Comparison of ENCODE assay signal across 12 cellular contexts in the genomic region with DNA sequence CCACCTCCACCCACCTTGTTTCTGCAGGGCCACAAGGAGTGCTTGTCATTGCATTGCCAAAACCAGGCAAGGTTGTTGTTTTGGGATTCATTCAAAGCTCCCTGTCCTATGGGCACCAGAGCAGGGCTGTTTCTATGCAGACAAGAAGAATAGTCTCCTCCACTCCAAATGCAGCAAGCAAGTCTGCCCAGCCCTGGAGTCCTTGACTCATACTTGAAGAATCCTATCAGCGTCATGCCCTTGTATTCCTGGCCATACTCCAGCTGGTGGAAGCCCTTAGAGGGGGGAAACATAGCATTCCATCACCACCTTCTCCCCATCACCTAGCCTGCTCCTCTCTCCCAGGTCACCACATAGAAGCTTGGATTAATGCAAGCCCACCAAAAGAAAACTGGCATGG.
DNase-seq lines count a peak whose midpoint lies in the region; ATAC-seq, FAIRE-seq and TF ChIP-seq lines count a peak whose summit lies in the region.
"Had no signal": no experiment of that assay in that cellular context is flagged by ENCODE, and none has a peak within 500 bp of the region (broad histone marks: within the 10 kb centered on the region; RNA-seq: fewer than 3 reads in every experiment).

No MANE protein-coding gene starts in this region.

- H3K4me2 ChIP-seq in smooth muscle cell, result peak overlapping the region; percentile 20

- intact Hi-C loops in posterior vena cava (cut with DNase I), result no loop called here

- no peaks in the 10 kb centered on the region for H3K79me2 ChIP-seq in smooth muscle cell (ENCODE audit: low read depth)

- no peak overlapping the region for H3K4me3 ChIP-seq in smooth muscle cell
- H3K4me3 ChIP-seq: tibial artery had no signal

- DNase-seq in NCI-H2196 (lab: John Stamatoyannopoulos, UW; ENCODE audit: unreplicated experiment), result peak; percentile 2
- no peak for DNase-seq in NCI-H2196 treated with DMSO at 0.1 percent for 48 hours (lab: John Stamatoyannopoulos, UW; ENCODE audit: unreplicated experiment)
- peak; percentile 47 for DNase-seq in RCC 7860 (ENCODE audit: low spot score)
- DNase-seq in fibroblast of gingiva (ENCODE audit: low read depth), result peak; percentile 34
- DNase-seq in smooth muscle cell (lab: John Stamatoyannopoulos, UW; ENCODE audit: unreplicated experiment), result no peak
- no peak for DNase-seq in posterior vena cava (ENCODE audit: low spot score)
- DNase-seq in SKM-1 treated with dmso at 0.1 percent for 144 hours (lab: John Stamatoyannopoulos, UW; ENCODE audit: unreplicated experiment), result no peak
- DNase-seq: AML-193, NCI-H2081 treated with DMSO at 0.1 percent for 48 hours, T-helper 9 cell, tibial artery had no signal

- FAIRE-seq in RCC 7860 (lab: Jason Lieb, UNC), result no peak

- H3K27me3 ChIP-seq in smooth muscle cell (ENCODE audit: low read depth), result no peaks in the 10 kb centered on the region

- peak overlapping the region; percentile 54 for H3K27ac ChIP-seq in smooth muscle cell (ENCODE audit: low read depth)
- H3K27ac ChIP-seq: tibial artery had no signal

- no peaks in the 10 kb centered on the region for H3K36me3 ChIP-seq in smooth muscle cell (ENCODE audit: low read depth)
- H3K36me3 ChIP-seq: tibial artery had no signal

- H3K9me3 ChIP-seq in smooth muscle cell (replicated peaks; ENCODE audit: low read depth), result no peaks in the 10 kb centered on the region
- H3K9me3 ChIP-seq: tibial artery had no signal

- no peaks in the 10 kb centered on the region for H4K20me1 ChIP-seq in smooth muscle cell (ENCODE audit: low read depth)

- 0% methylated on average over 1 of the region's 1 CpG for WGBS in smooth muscle cell (ENCODE audit: low lambda C conversion rate)

- no peak overlapping the region for H3K9ac ChIP-seq in smooth muscle cell (ENCODE audit: low read depth)

- no peaks in the 10 kb centered on the region for H3F3A ChIP-seq in smooth muscle cell (ENCODE audit: low read depth)

- peaks cover 3% of the 10 kb centered on the region for H3K4me1 ChIP-seq in smooth muscle cell (ENCODE audit: low read depth)

- no peak overlapping the region for H2AFZ ChIP-seq in smooth muscle cell (ENCODE audit: low read depth)

- no peak for ATAC-seq in GM21515 (IDR thresholded peaks at IDR 0.05; ENCODE audit: unreplicated experiment)

- no peak for TF ChIP-seq CTCF in smooth muscle cell (IDR thresholded peaks at IDR 0.05; ENCODE audit: borderline replicate concordance, insufficient read depth, poor library complexity, severe bottlenecking)

Comparison
In these comparisons a context has a peak if more than half of its experiments do, and no peak if none do; other contexts are left out.
1. DNase-seq: peak in NCI-H2196 (single experiment), RCC 7860 (single experiment) and fibroblast of gingiva (single experiment); none in NCI-H2196 treated with DMSO at 0.1 percent for 48 hours (single experiment), smooth muscle cell (single experiment), posterior vena cava (single experiment) and SKM-1 treated with dmso at 0.1 percent for 144 hours (single experiment).